In genomic region chr5:26669031-26669430, GRCh38 we compare ENCODE assay signal across 8 cellular contexts.
"Had no signal": no experiment of that assay in that cellular context is flagged by ENCODE, and none has a peak within 500 bp of the region (broad histone marks: within the 10 kb centered on the region; RNA-seq: fewer than 3 reads in every experiment).

No MANE protein-coding gene starts in this region.

- DNase-seq: GM23248, GOT3, HFFc6, IMR-90, KG1 had no signal

- H3K4me1 ChIP-seq: HAP-1 had no signal

- H3K36me3 ChIP-seq: HAP-1 had no signal

- ATAC-seq: HCT116, K562 had no signal

- H3K4me3 ChIP-seq: GM23248, HAP-1, K562 had no signal

- H3K9me3 ChIP-seq: HAP-1 had no signal

- H3K27ac ChIP-seq: GM23248 had no signal

- H3K4me3 Mint-ChIP-seq: HFFc6 had no signal

- H3K27ac Mint-ChIP-seq: HFFc6 had no signal
